In the genomic region with DNA sequence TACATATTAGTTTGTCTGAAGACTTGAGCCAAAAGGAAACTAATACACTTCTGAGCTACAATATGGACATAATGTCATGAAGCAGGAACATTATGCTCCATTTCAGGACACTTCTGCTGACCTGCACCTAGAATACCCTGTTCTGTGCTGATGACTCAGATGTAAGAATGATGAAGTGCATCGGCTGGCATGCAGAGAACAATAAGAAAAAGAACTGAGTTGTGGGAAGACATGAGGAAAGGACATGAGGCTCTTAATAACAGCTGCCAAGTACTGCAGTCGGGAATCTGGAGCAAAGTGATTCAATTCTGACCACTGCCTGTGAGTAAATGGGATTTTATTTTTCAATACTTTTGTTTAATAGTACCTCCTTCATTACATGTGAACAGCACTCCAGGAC, we compare ENCODE assay signal across 21 cellular contexts.
DNase-seq lines count a peak whose midpoint lies in the region; ATAC-seq, FAIRE-seq and TF ChIP-seq lines count a peak whose summit lies in the region.
"Had no signal": no experiment of that assay in that cellular context is flagged by ENCODE, and none has a peak within 500 bp of the region (broad histone marks: within the 10 kb centered on the region; RNA-seq: fewer than 3 reads in every experiment).

No MANE protein-coding gene starts in this region.

- FAIRE-seq in RCC 7860 (lab: Jason Lieb, UNC) (no peak), keratinocyte (lab: Jason Lieb, UNC) (peak; percentile 92)

- no peak overlapping the region for H3K9ac ChIP-seq in keratinocyte (ENCODE audit: control insufficient read depth, extremely low read depth, insufficient read depth, low read length)
- H3K9ac ChIP-seq: parathyroid adenoma had no signal

- no peaks in the 10 kb centered on the region for H3K36me3 Mint-ChIP-seq in CD4-positive, alpha-beta T cell (ENCODE audit: low read depth)
- H3K36me3 Mint-ChIP-seq in stimulated activated naive B cell treated with anti-CD40 and anti-IgM and Interleukin-4, amounts not matched to agents 10 μg/mL and 1 μg/mL and 100 μg/mL, for 72 hours, result no peaks in the 10 kb centered on the region
- no peaks in the 10 kb centered on the region for H3K36me3 Mint-ChIP-seq in CD8-positive, alpha-beta T cell
- H3K36me3 Mint-ChIP-seq: CD4-positive, alpha-beta memory T cell had no signal

- H3K79me2 ChIP-seq in keratinocyte (ENCODE audit: control insufficient read depth, insufficient read depth, low read length), result no peaks in the 10 kb centered on the region
- H3K79me2 ChIP-seq: parathyroid adenoma had no signal

- H3K4me3 ChIP-seq in choroid plexus epithelial cell (ENCODE audit: low read depth, low read length) (no peak overlapping the region), keratinocyte (ENCODE audit: control insufficient read depth in 2 of 3, extremely low read depth in 1 of 3, insufficient read depth in 2 of 3, low read depth in 1 of 3, low read length in 3 of 3) (no peak overlapping the region)
- no peak overlapping the region for H3K4me3 ChIP-seq in CD8-positive, alpha-beta T cell (ENCODE audit: low read depth, low read length)
- H3K4me3 ChIP-seq: suprapubic skin, vagina had no signal

- CTCF ChIA-PET in CD4-positive, alpha-beta T cell (lab: Charles Lee), result no interaction called here
- CTCF ChIA-PET in CD8-positive, alpha-beta T cell (lab: Charles Lee), result no interaction called here

- H3K27me3 Mint-ChIP-seq in CD4-positive, alpha-beta T cell, result no peaks in the 10 kb centered on the region
- no peaks in the 10 kb centered on the region for H3K27me3 Mint-ChIP-seq in stimulated activated naive B cell treated with anti-CD40 and anti-IgM and Interleukin-4, amounts not matched to agents 10 μg/mL and 1 μg/mL and 100 μg/mL, for 72 hours
- no peaks in the 10 kb centered on the region for H3K27me3 Mint-ChIP-seq in CD8-positive, alpha-beta T cell (ENCODE audit: low read depth)
- H3K27me3 Mint-ChIP-seq: CD4-positive, alpha-beta memory T cell; natural killer cell treated with Interleukin-12 subunit alpha and Interleukin-12 subunit beta and Interleukin-15 and Interleukin-18, amount 100 ng/mL, for 72 hours had no signal

- DNase-seq in RCC 7860 (ENCODE audit: low spot score) (peak; percentile 27), choroid plexus epithelial cell (ENCODE audit: low read depth) (peak; percentile 1), keratinocyte (ENCODE audit: low read depth, low spot score) (peak; percentile 48), SW 1271 (lab: John Stamatoyannopoulos, UW) (no peak)
- no peak for DNase-seq in CD4-positive, alpha-beta T cell
- no peak for DNase-seq in stimulated activated naive B cell treated with anti-CD40 and anti-IgM and Interleukin-4, amounts not matched to agents 10 μg/mL and 1 μg/mL and 100 μg/mL, for 72 hours
- DNase-seq in CD8-positive, alpha-beta T cell, result no peak
- DNase-seq: activated CD4-positive, alpha-beta T cell treated with anti-CD3 and anti-CD28 coated beads for 4 hours; activated naive CD4-positive, alpha-beta T cell treated with anti-CD3 and anti-CD28 coated beads for 36 hours; activated T-cell treated with anti-CD3 and anti-CD28 coated beads, Interleukin-2, amount 50 U/mL, for 72 hours; amniotic stem cell; CD4-positive, alpha-beta memory T cell; glutamatergic neuron; NCI-H1694; SHP77 had no signal

- no peak overlapping the region for H3K27ac ChIP-seq in keratinocyte (ENCODE audit: control insufficient read depth, insufficient read depth, low read length)
- no peak overlapping the region for H3K27ac ChIP-seq in CD4-positive, alpha-beta T cell (ENCODE audit: low read depth, low read length)
- H3K27ac ChIP-seq in CD8-positive, alpha-beta T cell (ENCODE audit: low read depth, low read length), result no peak overlapping the region
- H3K27ac ChIP-seq: parathyroid adenoma, suprapubic skin, vagina had no signal

- H3K9me3 Mint-ChIP-seq in CD4-positive, alpha-beta T cell, result peaks cover 19% of the 10 kb centered on the region
- H3K9me3 Mint-ChIP-seq in stimulated activated naive B cell treated with anti-CD40 and anti-IgM and Interleukin-4, amounts not matched to agents 10 μg/mL and 1 μg/mL and 100 μg/mL, for 72 hours, result peaks cover 10 to 13% of the 10 kb centered on the region in 2 donors
- peaks cover 25% of the 10 kb centered on the region for H3K9me3 Mint-ChIP-seq in CD8-positive, alpha-beta T cell

- TF ChIP-seq CTCF in choroid plexus epithelial cell (conservative IDR thresholded peaks at IDR 0.05; ENCODE audit: low read depth, low read length), result no peak
- no peak for TF ChIP-seq CTCF in keratinocyte (optimal IDR thresholded peaks at IDR 0.05 in 1 of 3, IDR thresholded peaks at IDR 0.05 in 1 of 3, conservative IDR thresholded peaks at IDR 0.05 in 1 of 3; ENCODE audit: extremely low read depth in 1 of 3, insufficient read depth in 2 of 3, low read length in 3 of 3)
- TF ChIP-seq CTCF in CD4-positive, alpha-beta T cell (IDR thresholded peaks at IDR 0.05), result no peak
- no peak for TF ChIP-seq CTCF in CD8-positive, alpha-beta T cell (IDR thresholded peaks at IDR 0.05)

- no peaks in the 10 kb centered on the region for H4K20me1 ChIP-seq in keratinocyte (ENCODE audit: control insufficient read depth, extremely low read depth, insufficient read depth, low read length)

- H3K9me3 ChIP-seq in keratinocyte (ENCODE audit: control insufficient read depth, low read depth, low read length), result no peaks in the 10 kb centered on the region
- peaks cover 6% of the 10 kb centered on the region for H3K9me3 ChIP-seq in CD4-positive, alpha-beta T cell (ENCODE audit: control insufficient read depth, low read length)
- no peaks in the 10 kb centered on the region for H3K9me3 ChIP-seq in CD8-positive, alpha-beta T cell (ENCODE audit: low read length)
- H3K9me3 ChIP-seq: suprapubic skin, vagina had no signal

- H3K4me2 ChIP-seq in keratinocyte (ENCODE audit: control insufficient read depth, extremely low read depth, insufficient read depth, low read depth, low read length), result peak overlapping the region; percentile 15

- intact Hi-C loops in CD4-positive, alpha-beta T cell (cut with DNase I, micrococcal nuclease), result no loop called here
- intact Hi-C loops in CD8-positive, alpha-beta T cell (cut with DNase I, micrococcal nuclease), result no loop called here

- no peak overlapping the region for H3K27ac Mint-ChIP-seq in CD4-positive, alpha-beta T cell
- no peak overlapping the region for H3K27ac Mint-ChIP-seq in stimulated activated naive B cell treated with anti-CD40 and anti-IgM and Interleukin-4, amounts not matched to agents 10 μg/mL and 1 μg/mL and 100 μg/mL, for 72 hours
- no peak overlapping the region for H3K27ac Mint-ChIP-seq in CD8-positive, alpha-beta T cell
- H3K27ac Mint-ChIP-seq: activated naive CD4-positive, alpha-beta T cell treated with anti-CD3 and anti-CD28 coated beads for 36 hours; activated T-cell treated with anti-CD3 and anti-CD28 coated beads, Interleukin-2, amount 50 U/mL, for 72 hours; CD4-positive, alpha-beta memory T cell; natural killer cell treated with Interleukin-12 subunit alpha and Interleukin-12 subunit beta and Interleukin-15 and Interleukin-18, amount 100 ng/mL, for 72 hours had no signal

- no peak overlapping the region for H2AFZ ChIP-seq in keratinocyte (ENCODE audit: control insufficient read depth, low read length)
- H2AFZ ChIP-seq: parathyroid adenoma had no signal

- no peak overlapping the region for H3K4me3 Mint-ChIP-seq in CD4-positive, alpha-beta T cell
- no peak overlapping the region for H3K4me3 Mint-ChIP-seq in stimulated activated naive B cell treated with anti-CD40 and anti-IgM and Interleukin-4, amounts not matched to agents 10 μg/mL and 1 μg/mL and 100 μg/mL, for 72 hours
- no peak overlapping the region for H3K4me3 Mint-ChIP-seq in CD8-positive, alpha-beta T cell
- H3K4me3 Mint-ChIP-seq: activated naive CD4-positive, alpha-beta T cell treated with anti-CD3 and anti-CD28 coated beads for 36 hours; activated T-cell treated with anti-CD3 and anti-CD28 coated beads, Interleukin-2, amount 50 U/mL, for 72 hours; CD4-positive, alpha-beta memory T cell; natural killer cell treated with Interleukin-12 subunit alpha and Interleukin-12 subunit beta and Interleukin-15 and Interleukin-18, amount 100 ng/mL, for 72 hours had no signal

- H3K4me1 ChIP-seq in keratinocyte (ENCODE audit: control insufficient read depth, extremely low read depth, insufficient read depth, low read length), result peaks cover 5% of the 10 kb centered on the region
- no peaks in the 10 kb centered on the region for H3K4me1 ChIP-seq in CD8-positive, alpha-beta T cell (ENCODE audit: insufficient read depth, low read length)
- H3K4me1 ChIP-seq: parathyroid adenoma, suprapubic skin, vagina had no signal

- no peaks in the 10 kb centered on the region for H3K36me3 ChIP-seq in keratinocyte (ENCODE audit: control insufficient read depth in 2 of 2, extremely low read depth in 1 of 2, insufficient read depth in 2 of 2, low read length in 2 of 2)
- no peaks in the 10 kb centered on the region for H3K36me3 ChIP-seq in CD8-positive, alpha-beta T cell (ENCODE audit: insufficient read depth, low read length)
- H3K36me3 ChIP-seq: suprapubic skin, vagina had no signal

- dilution Hi-C loops in keratinocyte (cut with MboI; ENCODE audit: extremely low pct_ligation_motif_present, low sequenced_read_pairs), result no loop called here

- no peaks in the 10 kb centered on the region for H3K9me1 ChIP-seq in keratinocyte (ENCODE audit: control insufficient read depth, extremely low read depth, insufficient read depth, low read length)

- no peaks in the 10 kb centered on the region for H3K27me3 ChIP-seq in keratinocyte (ENCODE audit: control insufficient read depth, extremely low read depth, insufficient read depth, low read length)
- H3K27me3 ChIP-seq in CD4-positive, alpha-beta T cell (ENCODE audit: control insufficient read depth, insufficient read depth, low read length), result no peaks in the 10 kb centered on the region
- H3K27me3 ChIP-seq in CD8-positive, alpha-beta T cell (ENCODE audit: insufficient read depth, low read length), result no peaks in the 10 kb centered on the region
- H3K27me3 ChIP-seq: suprapubic skin, vagina had no signal

- H3K4me1 Mint-ChIP-seq in CD4-positive, alpha-beta T cell (ENCODE audit: low read depth), result no peaks in the 10 kb centered on the region
- H3K4me1 Mint-ChIP-seq in stimulated activated naive B cell treated with anti-CD40 and anti-IgM and Interleukin-4, amounts not matched to agents 10 μg/mL and 1 μg/mL and 100 μg/mL, for 72 hours, result no peaks in the 10 kb centered on the region
- H3K4me1 Mint-ChIP-seq in CD8-positive, alpha-beta T cell (ENCODE audit: low read depth), result no peaks in the 10 kb centered on the region

- no peak for ATAC-seq in CD4-positive, alpha-beta T cell (ENCODE audit: poor library complexity)
- ATAC-seq in stimulated activated naive B cell treated with anti-CD40 and anti-IgM and Interleukin-4, amounts not matched to agents 10 μg/mL and 1 μg/mL and 100 μg/mL, for 72 hours (replicated peaks), result no peak
- no peak for ATAC-seq in CD8-positive, alpha-beta T cell
- ATAC-seq: activated T-cell treated with anti-CD3 and anti-CD28 coated beads, Interleukin-2, amount 50 U/mL, for 72 hours; HCT116; natural killer cell treated with Interleukin-12 subunit alpha and Interleukin-12 subunit beta and Interleukin-15 and Interleukin-18, amount 100 ng/mL, for 72 hours; sciatic nerve had no signal

- POLR2A ChIA-PET in CD4-positive, alpha-beta T cell (lab: Charles Lee), result no interaction called here
- POLR2A ChIA-PET in CD8-positive, alpha-beta T cell (lab: Charles Lee), result no interaction called here

Comparison
In these comparisons a context has a peak if more than half of its experiments do, and no peak if none do; other contexts are left out.
1. DNase-seq: peak in RCC 7860 (single experiment), choroid plexus epithelial cell (single experiment) and keratinocyte (single experiment); none in CD4-positive, alpha-beta T cell (0 of 10), stimulated activated naive B cell treated with anti-CD40 and anti-IgM and Interleukin-4, amounts not matched to agents 10 μg/mL and 1 μg/mL and 100 μg/mL, for 72 hours (single experiment), SW 1271 (0 of 2) and CD8-positive, alpha-beta T cell (0 of 7).